Comparison of ENCODE assay signal across 8 cellular contexts in the genomic region with DNA sequence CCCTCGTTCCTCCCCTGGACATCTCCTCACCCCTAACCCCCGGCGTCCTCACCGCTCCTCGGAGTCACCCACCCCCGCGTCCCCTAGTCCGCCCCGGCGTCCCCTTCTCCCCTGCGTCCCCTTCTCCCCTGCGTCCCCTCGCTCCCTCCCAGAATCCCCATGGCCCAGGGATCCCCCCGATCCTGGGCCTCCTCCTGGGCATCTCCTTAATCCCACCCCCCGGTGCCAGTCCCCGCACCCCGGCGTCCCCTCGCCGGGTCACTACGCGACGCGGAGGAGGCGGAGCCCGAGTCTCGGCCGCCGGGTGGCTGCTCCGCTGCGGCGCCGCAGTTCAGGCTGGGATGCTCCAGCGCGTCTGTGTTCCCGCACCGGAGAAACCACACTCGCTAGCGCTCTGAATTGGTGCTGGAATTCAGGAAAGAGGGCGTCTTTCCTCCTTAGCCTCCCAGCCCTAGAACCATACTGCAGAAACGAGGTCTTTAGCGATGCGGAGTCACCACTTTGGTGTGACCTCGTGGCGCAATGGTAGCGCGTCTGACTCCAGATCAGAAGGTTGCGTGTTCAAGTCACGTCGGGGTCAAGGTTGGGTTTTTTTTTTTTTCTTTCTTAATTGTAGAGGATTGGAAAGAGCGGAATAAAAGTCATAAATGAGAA. TPM values are rescaled to one million over a fixed set of nuclear protein-coding genes. Genes with fewer than 3 reads are reported as not detected.
A peak's percentile ranks its signal among the peaks of the same experiment; 100 is the strongest.
DNase-seq lines count a peak whose midpoint lies in the region; TF ChIP-seq lines count a peak whose summit lies in the region.

No MANE protein-coding gene starts in this region.

- H3K27ac Mint-ChIP-seq in progenitor cell of endocrine pancreas: peak overlapping the region; percentile 100

- peak overlapping the region; percentile 87 for H3K4me3 Mint-ChIP-seq in progenitor cell of endocrine pancreas (ENCODE audit: low read depth)

- peaks cover 2% of the 10 kb centered on the region for H3K36me3 Mint-ChIP-seq in progenitor cell of endocrine pancreas (ENCODE audit: insufficient read depth)

- H3K9me3 ChIP-seq in right atrium auricular region: no peaks in the 10 kb centered on the region

- H3K27me3 Mint-ChIP-seq in progenitor cell of endocrine pancreas: peaks cover 2% of the 10 kb centered on the region

- H3K27me3 ChIP-seq in right atrium auricular region: no peaks in the 10 kb centered on the region

- peaks cover 0 to 6% of the 10 kb centered on the region in 2 donors for H3K4me1 ChIP-seq in right atrium auricular region

- DNase-seq in ELR (ENCODE audit: low read depth): peak; percentile 94
- peak; percentile 89 for DNase-seq in HFF-Myc (ENCODE audit: extremely low read depth, low read depth)
- peak; percentile 45 for DNase-seq in NCI-H128 (lab: John Stamatoyannopoulos, UW; ENCODE audit: unreplicated experiment)
- DNase-seq in T-helper 2 cell: peak; percentile 59 to 78 (median 68)
- DNase-seq in right atrium auricular region (ENCODE audit: low spot score): peak; percentile 93
- peak; percentile 87 for DNase-seq in progenitor cell of endocrine pancreas (ENCODE audit: low spot score, unreplicated experiment)
- DNase-seq in ureter (ENCODE audit: low spot score): peak; percentile 92

- H3K4me1 Mint-ChIP-seq in progenitor cell of endocrine pancreas (ENCODE audit: low read depth): peaks cover 5% of the 10 kb centered on the region

- H3K36me3 ChIP-seq in right atrium auricular region: no peaks in the 10 kb centered on the region

- H3K4me3 ChIP-seq in HFF-Myc (replicated peaks; ENCODE audit: low read depth, low read length) (peak overlapping the region; percentile 63), right atrium auricular region (peak overlapping the region; percentile 83 to 90)

- TF ChIP-seq CTCF in HFF-Myc (IDR thresholded peaks at IDR 0.05; ENCODE audit: low read depth, low read length, missing control alignments): no peak
- TF ChIP-seq CTCF in right atrium auricular region (IDR thresholded peaks at IDR 0.05): no peak
- TF ChIP-seq CTCF in progenitor cell of endocrine pancreas (IDR thresholded peaks at IDR 0.05; ENCODE audit: unreplicated experiment): no peak

- no peaks in the 10 kb centered on the region for H3K9me3 Mint-ChIP-seq in progenitor cell of endocrine pancreas (ENCODE audit: low read depth)

- H3K27ac ChIP-seq in angular gyrus (ENCODE audit: low read depth, low read length) (peak overlapping the region; percentile 91), right atrium auricular region (peak overlapping the region; percentile 86 to 95)

RNA-seq across cellular contexts. Expression of gene SLC47A1, which starts 25.9 kb away (rescaled TPM):
- total RNA-seq in right atrium auricular region (1 to 10 TPM; 2.2 to 4.9 TPM), progenitor cell of endocrine pancreas (1.1 and 2.3 TPM in 2 replicates), ureter (2.0 TPM)

Comparison
In these comparisons a context has a peak if more than half of its experiments do, and no peak if none do; other contexts are left out.
1. Peak in every context shown above with its lines: DNase-seq, H3K4me3 ChIP-seq and H3K27ac ChIP-seq.